8 cellular contexts compared by ENCODE assay signal in genomic region chr7:108454317-108454673, GRCh38. TPM values are rescaled to one million over a fixed set of nuclear protein-coding genes. Genes with fewer than 3 reads are reported as not detected.
DNase-seq lines count a peak whose midpoint lies in the region; ATAC-seq, FAIRE-seq and TF ChIP-seq lines count a peak whose summit lies in the region.

No MANE protein-coding gene starts in this region.

- H3K9me3 Mint-ChIP-seq in Caco-2 (ENCODE audit: unreplicated experiment) (no peaks in the 10 kb centered on the region), endothelial cell (ENCODE audit: unreplicated experiment) (no peaks in the 10 kb centered on the region)

- no peak for DNase-seq in Caco-2
- DNase-seq in RWPE2 (ENCODE audit: low spot score): no peak
- no peak for DNase-seq in endothelial cell (ENCODE audit: low spot score)
- DNase-seq in pancreas: no peak
- no peak for DNase-seq in NCI-H2196 treated with DMSO at 0.1 percent for 48 hours (lab: John Stamatoyannopoulos, UW; ENCODE audit: unreplicated experiment)
- DNase-seq in UCSD-AML1 (lab: John Stamatoyannopoulos, UW; ENCODE audit: unreplicated experiment): no peak
- no peak for DNase-seq in stimulated activated CD4-positive, alpha-beta T cell treated with anti-CD3 and anti-CD28 coated beads, Interleukin-12 subunit alpha, Interleukin-12 subunit beta, amount 100 ng/mL, for 4 hours

- H3K27ac Mint-ChIP-seq in Caco-2 (ENCODE audit: unreplicated experiment): peak overlapping the region; percentile 74
- no peak overlapping the region for H3K27ac Mint-ChIP-seq in endothelial cell (ENCODE audit: unreplicated experiment)

- H3K27me3 Mint-ChIP-seq in Caco-2 (ENCODE audit: insufficient read depth, unreplicated experiment): no peaks in the 10 kb centered on the region
- peaks cover 19% of the 10 kb centered on the region for H3K27me3 Mint-ChIP-seq in endothelial cell (ENCODE audit: unreplicated experiment)

- WGBS in pancreas, 2 donors: 38% methylated on average over 4 of the region's 4 CpGs

- ATAC-seq in RWPE2 (ENCODE audit: low read depth) (no peak), pancreas (no peak), GM19463 (IDR thresholded peaks at IDR 0.05; ENCODE audit: unreplicated experiment) (no peak)

- POLR2A ChIA-PET in Caco-2 (lab: Charles Lee): interaction anchor here (1.6 kb wide), 1 partner anchor 13 kb away, joined by 3 read pairs; no protein-coding TSS in a partner anchor

- intact Hi-C loops in Caco-2 (cut with micrococcal nuclease; ENCODE audit: unreplicated experiment) (loop anchor here (1.0 to 5.0 kb wide), 2 partner anchors 43 to 113 kb away; partner anchors contain the start of genes DNAJB9 and THAP5), pancreas (cut with DNase I) (no loop called here)

- TF ChIP-seq CTCF in Caco-2 (IDR thresholded peaks at IDR 0.05; ENCODE audit: insufficient read depth in 1 of 2, low read depth in 1 of 2, low read length in 1 of 2, severe bottlenecking in 1 of 2, unreplicated experiment in 1 of 2) (no peak), RWPE2 (IDR thresholded peaks at IDR 0.05; ENCODE audit: poor library complexity, severe bottlenecking) (no peak), endothelial cell (IDR thresholded peaks at IDR 0.05; ENCODE audit: unreplicated experiment) (no peak), pancreas (IDR thresholded peaks at IDR 0.05) (no peak)

- H3K4me1 ChIP-seq in Caco-2: peaks cover 34% of the 10 kb centered on the region
- H3K4me1 ChIP-seq in RWPE2 (ENCODE audit: insufficient read depth, poor library complexity, severe bottlenecking): no peaks in the 10 kb centered on the region
- H3K4me1 ChIP-seq in pancreas: peaks cover 0 to 26% (median 7%) of the 10 kb centered on the region in 3 donors

- H3K4me3 Mint-ChIP-seq in Caco-2 (ENCODE audit: unreplicated experiment) (peak overlapping the region; percentile 96), endothelial cell (ENCODE audit: unreplicated experiment) (peak overlapping the region; percentile 89)

- no peak for FAIRE-seq in pancreas (lab: Jason Lieb, UNC)

- TSS peak; percentile 17 for BruUV-seq in Caco-2 (replicated peaks; lab: Mats Ljungman, UMichigan)

- no peaks in the 10 kb centered on the region for H3K36me3 ChIP-seq in Caco-2 (ENCODE audit: control insufficient read depth, insufficient read depth, low read length)
- no peaks in the 10 kb centered on the region for H3K36me3 ChIP-seq in RWPE2 (ENCODE audit: low read depth)
- no peaks in the 10 kb centered on the region for H3K36me3 ChIP-seq in pancreas

- CTCF ChIA-PET in Caco-2 (lab: Charles Lee): interaction anchor here (0.8 to 1.3 kb wide), 2 partner anchors 14 to 271 kb away, joined by 3 to 4 read pairs; no protein-coding TSS in a partner anchor

- H3K4me1 Mint-ChIP-seq in Caco-2 (ENCODE audit: low read depth, unreplicated experiment) (peaks cover 10% of the 10 kb centered on the region), endothelial cell (ENCODE audit: unreplicated experiment) (peaks cover 9% of the 10 kb centered on the region)

- H3K9me3 ChIP-seq in Caco-2 (no peaks in the 10 kb centered on the region), RWPE2 (ENCODE audit: severe bottlenecking) (no peaks in the 10 kb centered on the region), pancreas (no peaks in the 10 kb centered on the region)

- H3K27ac ChIP-seq in RWPE2 (ENCODE audit: poor library complexity, severe bottlenecking): no peak overlapping the region
- H3K27ac ChIP-seq in pancreas: peak overlapping the region in 3 of 4 donors; percentile 63 to 81 (median 80)

- H3K36me3 Mint-ChIP-seq in Caco-2 (ENCODE audit: insufficient read depth, unreplicated experiment) (no peaks in the 10 kb centered on the region), endothelial cell (ENCODE audit: low read depth, unreplicated experiment) (peaks cover 3% of the 10 kb centered on the region)

- H3K27me3 ChIP-seq in Caco-2 (replicated peaks; ENCODE audit: control insufficient read depth, insufficient read depth, low read length): no peaks in the 10 kb centered on the region
- peaks cover 53% of the 10 kb centered on the region for H3K27me3 ChIP-seq in RWPE2 (ENCODE audit: insufficient read depth, poor library complexity, severe bottlenecking)
- no peaks in the 10 kb centered on the region for H3K27me3 ChIP-seq in pancreas

- peak overlapping the region; percentile 75 for H3K4me3 ChIP-seq in Caco-2 (ENCODE audit: low read depth, low read length)
- H3K4me3 ChIP-seq in RWPE2 (ENCODE audit: severe bottlenecking): peak overlapping the region; percentile 43
- H3K4me3 ChIP-seq in pancreas: peak overlapping the region; percentile 56 to 80 (median 60)

RNA-seq across cellular contexts. Expression of gene NRCAM, which starts 1.9 kb away (rescaled TPM):
- total RNA-seq in Caco-2 (2022) (85.7 and 96.2 TPM in 2 replicates), endothelial cell (ENCODE audit: unreplicated experiment) (2.2 TPM), pancreas (10 to 100 TPM; 28.4 to 53.6 (median 41.5) TPM)
- polyA plus RNA-seq in pancreas: 10 to 100 TPM; 14.1 to 31.2 TPM
